ENCODE assay signal across 17 cellular contexts in the genomic region with DNA sequence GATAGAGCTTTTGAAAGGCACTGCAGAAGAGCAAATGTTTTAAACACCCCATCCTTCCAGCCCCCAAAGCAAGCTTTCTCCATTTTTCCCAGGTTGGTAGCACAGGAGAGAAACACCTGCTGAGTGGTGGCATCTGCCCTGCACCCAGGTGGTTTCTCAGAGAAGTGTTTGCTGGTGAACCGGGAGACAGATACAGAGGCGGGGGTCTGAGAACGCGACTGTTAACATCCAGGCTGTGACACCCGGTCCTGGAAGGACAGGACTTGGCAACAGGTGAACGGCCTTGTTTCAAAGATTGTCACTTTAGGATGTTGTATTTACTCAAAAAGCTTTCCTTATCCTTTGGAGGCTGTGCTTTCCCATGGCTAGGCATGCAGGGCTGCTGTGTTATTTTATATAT. TPM values are rescaled to one million over a fixed set of nuclear protein-coding genes. Genes with fewer than 3 reads are reported as not detected.
DNase-seq lines count a peak whose midpoint lies in the region; ATAC-seq, FAIRE-seq and TF ChIP-seq lines count a peak whose summit lies in the region.
"Had no signal": no experiment of that assay in that cellular context is flagged by ENCODE, and none has a peak within 500 bp of the region (broad histone marks: within the 10 kb centered on the region; RNA-seq: fewer than 3 reads in every experiment).

No MANE protein-coding gene starts in this region.

- no peak overlapping the region for H3K27ac Mint-ChIP-seq in Caco-2 (ENCODE audit: unreplicated experiment)
- H3K27ac Mint-ChIP-seq: CD4-positive, alpha-beta memory T cell had no signal

- H3K4me3 ChIP-seq in Caco-2 (ENCODE audit: low read depth, low read length) (no peak overlapping the region), HEK293 (ENCODE audit: low read depth, low read length) (no peak overlapping the region), HepG2 (replicated peaks in 1 of 3; ENCODE audit: insufficient read depth in 1 of 3, low read depth in 2 of 3, low read length in 3 of 3) (no peak overlapping the region)
- H3K4me3 ChIP-seq: GM23338 had no signal

- no peaks in the 10 kb centered on the region for H4K20me1 ChIP-seq in HepG2 (ENCODE audit: insufficient read depth, low read length)

- no peak for FAIRE-seq in HepG2 (lab: Jason Lieb, UNC)
- FAIRE-seq: A204.1, D721Med, HTR-8/SVneo had no signal

- peak overlapping the region; percentile 4; the same call in 1 of the 2 replicates for H3K4me2 ChIP-seq in HepG2 (ENCODE audit: low read depth, low read length)
- H3K4me2 ChIP-seq: GM23338 had no signal

- peak; percentile 29 for DNase-seq in NCI-H2171 treated with DMSO at 0.1 percent for 48 hours (lab: John Stamatoyannopoulos, UW)
- DNase-seq in NCI-H2171 (lab: John Stamatoyannopoulos, UW), result no peak
- no peak for DNase-seq in Caco-2
- no peak for DNase-seq in HepG2 (ENCODE audit: low spot score)
- DNase-seq in activated T-cell treated with anti-CD3 and anti-CD28 coated beads, Interleukin-2, amount 50 U/mL, for 4 hours, result no peak
- no peak for DNase-seq in NCI-H345 (lab: John Stamatoyannopoulos, UW)
- DNase-seq: BE2C; CD4-positive, alpha-beta memory T cell; DMS153; H7 had no signal

- H3K27ac ChIP-seq in HEK293 (ENCODE audit: extremely low read depth, low read depth, low read length), result no peak overlapping the region
- H3K27ac ChIP-seq in HepG2 (ENCODE audit: extremely low read length, insufficient read depth, low read length), result no peak overlapping the region
- H3K27ac ChIP-seq: C4-2B had no signal

- TF ChIP-seq CTCF in Caco-2 (IDR thresholded peaks at IDR 0.05; ENCODE audit: insufficient read depth in 1 of 2, low read depth in 1 of 2, low read length in 1 of 2, severe bottlenecking in 1 of 2, unreplicated experiment in 1 of 2) (no peak), HEK293 (tag by site-specific recombination; IDR thresholded peaks at IDR 0.05) (no peak), HepG2 (CRISPR knock-in tag; IDR thresholded peaks at IDR 0.05) (no peak)

- in situ Hi-C loops in HepG2 (cut with HindIII; ENCODE audit: extremely low pct_ligation_motif_present, low pct_unique_long_range_greater_than_20kb), result no loop called here

- WGBS in HepG2 (ENCODE audit: low lambda C conversion rate), result 41% methylated on average over 6 of the region's 6 CpGs

- H3K4me3 Mint-ChIP-seq in Caco-2 (ENCODE audit: unreplicated experiment), result no peak overlapping the region
- no peak overlapping the region for H3K4me3 Mint-ChIP-seq in activated T-cell treated with anti-CD3 and anti-CD28 coated beads, Interleukin-2, amount 50 U/mL, for 4 hours
- H3K4me3 Mint-ChIP-seq: CD4-positive, alpha-beta memory T cell; GM23338 had no signal

- TF ChIP-seq POLR2A in HepG2 (IDR thresholded peaks at IDR 0.05; ENCODE audit: insufficient read depth in 1 of 2, low read depth in 2 of 2, low read length in 2 of 2), result no peak

- no peaks in the 10 kb centered on the region for H3K79me2 ChIP-seq in HepG2 (ENCODE audit: insufficient read depth, low read length)

- H3K9ac ChIP-seq in HepG2 (ENCODE audit: insufficient read depth, low read depth, low read length), result no peak overlapping the region

- no peaks in the 10 kb centered on the region for H3K9me3 Mint-ChIP-seq in Caco-2 (ENCODE audit: unreplicated experiment)
- H3K9me3 Mint-ChIP-seq in activated T-cell treated with anti-CD3 and anti-CD28 coated beads, Interleukin-2, amount 50 U/mL, for 4 hours, result no peaks in the 10 kb centered on the region
- H3K9me3 Mint-ChIP-seq: GM23338 had no signal

- no peak overlapping the region for H2AFZ ChIP-seq in HepG2 (ENCODE audit: low read length)
- H2AFZ ChIP-seq: GM23338 had no signal

- H3K36me3 Mint-ChIP-seq in Caco-2 (ENCODE audit: insufficient read depth, unreplicated experiment), result peaks cover 4% of the 10 kb centered on the region
- H3K36me3 Mint-ChIP-seq in activated T-cell treated with anti-CD3 and anti-CD28 coated beads, Interleukin-2, amount 50 U/mL, for 4 hours (ENCODE audit: insufficient read depth), result peaks cover 8% of the 10 kb centered on the region
- H3K36me3 Mint-ChIP-seq: CD4-positive, alpha-beta memory T cell had no signal

- H3K9me3 ChIP-seq in Caco-2, result no peaks in the 10 kb centered on the region
- no peaks in the 10 kb centered on the region for H3K9me3 ChIP-seq in HEK293 (ENCODE audit: control insufficient read depth, insufficient read depth, low read depth, low read length)
- H3K9me3 ChIP-seq in HepG2 (ENCODE audit: low read length), result no peaks in the 10 kb centered on the region
- H3K9me3 ChIP-seq: BE2C had no signal

- no peak for ATAC-seq in HepG2
- ATAC-seq in GM21360 (IDR thresholded peaks at IDR 0.05; ENCODE audit: unreplicated experiment), result no peak
- ATAC-seq in activated T-cell treated with anti-CD3 and anti-CD28 coated beads, Interleukin-2, amount 50 U/mL, for 4 hours, result no peak
- ATAC-seq: GM23338 had no signal

- CTCF ChIA-PET in Caco-2 (lab: Charles Lee), result no interaction called here
- CTCF ChIA-PET in HEK293 (lab: Yijun Ruan, JAX), result interaction anchor here (1.0 kb wide), 1 partner anchor 127 kb away, joined by 4 read pairs; no protein-coding TSS in a partner anchor
- CTCF ChIA-PET in HepG2 (lab: Yijun Ruan, JAX; ENCODE audit: low intra/inter-chr PET ratio, low total read pairs), result no interaction called here

- no peak for TF ChIP-seq EP300 in HepG2 (IDR thresholded peaks at IDR 0.05; ENCODE audit: low read depth in 2 of 2, low read length in 2 of 2)
- no peak for TF ChIP-seq EP300 in HepG2 (CRISPR knock-in tag; IDR thresholded peaks at IDR 0.05; ENCODE audit: borderline replicate concordance)

- POLR2A ChIA-PET in Caco-2 (lab: Charles Lee), result interaction anchor here (0.6 to 1.0 kb wide), 2 partner anchors 19 to 225 kb away, joined by 3 to 7 read pairs; partner anchors contain the start of genes MMAB and MVK
- POLR2A ChIA-PET in HEK293 (lab: Yijun Ruan, JAX), result interaction anchor here (0.7 kb wide), 1 partner anchor 19 kb away, joined by 4 read pairs; the partner anchor contains the start of genes MMAB and MVK
- POLR2A ChIA-PET in HepG2 (lab: Yijun Ruan, JAX), result interaction anchor here (3.8 kb wide), 1 partner anchor 18 kb away, joined by 18 read pairs; the partner anchor contains the start of genes MMAB and MVK

- H3K27me3 Mint-ChIP-seq in Caco-2 (ENCODE audit: insufficient read depth, unreplicated experiment), result no peaks in the 10 kb centered on the region
- no peaks in the 10 kb centered on the region for H3K27me3 Mint-ChIP-seq in activated T-cell treated with anti-CD3 and anti-CD28 coated beads, Interleukin-2, amount 50 U/mL, for 4 hours (ENCODE audit: low read depth)

- H3K4me1 ChIP-seq in Caco-2 (no peaks in the 10 kb centered on the region; the same call in 1 of the 2 replicates), HEK293 (ENCODE audit: control insufficient read depth, insufficient read depth, low read length) (no peaks in the 10 kb centered on the region), HepG2 (ENCODE audit: insufficient read depth, low read length) (peaks cover 70% of the 10 kb centered on the region)
- H3K4me1 ChIP-seq: BE2C had no signal

- H3K4me1 Mint-ChIP-seq in Caco-2 (ENCODE audit: low read depth, unreplicated experiment), result no peaks in the 10 kb centered on the region
- H3K4me1 Mint-ChIP-seq in activated T-cell treated with anti-CD3 and anti-CD28 coated beads, Interleukin-2, amount 50 U/mL, for 4 hours (ENCODE audit: low read depth), result no peaks in the 10 kb centered on the region
- H3K4me1 Mint-ChIP-seq: CD4-positive, alpha-beta memory T cell had no signal

- H3K36me3 ChIP-seq in Caco-2 (ENCODE audit: control insufficient read depth, insufficient read depth, low read length) (no peaks in the 10 kb centered on the region; the same call in 1 of the 2 replicates), HEK293 (ENCODE audit: control insufficient read depth in 2 of 2, insufficient read depth in 1 of 2, low read length in 2 of 2) (no peaks in the 10 kb centered on the region), HepG2 (replicated peaks in 1 of 2; ENCODE audit: control insufficient read depth in 1 of 2, insufficient read depth in 2 of 2, low read length in 2 of 2) (no peaks in the 10 kb centered on the region; a peak in 1 of 5 replicates)
- H3K36me3 ChIP-seq: BE2C had no signal

- intact Hi-C loops in Caco-2 (cut with micrococcal nuclease; ENCODE audit: unreplicated experiment) (no loop called here), HepG2 (cut with micrococcal nuclease; ENCODE audit: unreplicated experiment) (no loop called here)

- BruUV-seq in Caco-2 (replicated peaks; lab: Mats Ljungman, UMichigan) (TSS peak; percentile 7), HepG2 (replicated peaks; lab: Mats Ljungman, UMichigan) (TSS peak; percentile 28)

- no peaks in the 10 kb centered on the region for H3K27me3 ChIP-seq in Caco-2 (replicated peaks; ENCODE audit: control insufficient read depth, insufficient read depth, low read length)
- peaks cover 2 to 23% of the 10 kb centered on the region in 2 experiments for H3K27me3 ChIP-seq in HepG2 (ENCODE audit: control insufficient read depth in 1 of 2, insufficient read depth in 2 of 2, low read length in 2 of 2)
- H3K27me3 ChIP-seq: BE2C had no signal

- TF ChIP-seq RAD21 in HepG2 (CRISPR knock-in tag; IDR thresholded peaks at IDR 0.05), result no peak

RNA-seq across cellular contexts. Expression of gene MMAB, which starts 18.5 kb away (rescaled TPM):
- total RNA-seq in Caco-2 (2022) (42.3 and 48.9 TPM in 2 replicates), HepG2 (2016; rRNA removed; fragmentation: Illumina TruSeq; extraction: Trizol) (77.3 and 112 TPM in 2 replicates)
- 32.4 and 42.7 TPM in 2 replicates for total RNA-seq in HepG2 (2016; cell fraction: cytosol; rRNA removed; fragmentation: Illumina TruSeq; extraction: Trizol; ENCODE audit: low read depth)
- 80.5 and 108 TPM in 2 replicates for total RNA-seq in HepG2 (2016; cell fraction: insoluble cytoplasmic fraction; rRNA removed; fragmentation: Illumina TruSeq; extraction: Trizol)
- total RNA-seq in HepG2 (2016; cell fraction: membrane; rRNA removed; fragmentation: Illumina TruSeq; extraction: Trizol), result 59.5 and 67.4 TPM in 2 replicates
- total RNA-seq in HepG2 (2016; cell fraction: nucleus; rRNA removed; fragmentation: Illumina TruSeq; extraction: Trizol), result 37.8 and 41.0 TPM in 2 replicates
- 26.1 and 33.2 TPM in 2 replicates for polyA plus RNA-seq in HepG2 (2011; rRNA removed)
- 29.9 and 32.2 TPM in 2 replicates for polyA plus RNA-seq in HepG2 (2011; cell fraction: cytosol; rRNA removed)
- 34.9 and 43.2 TPM in 2 replicates for polyA plus RNA-seq in HepG2 (2011; cell fraction: nucleus; rRNA removed)
- polyA plus RNA-seq in HepG2 (2012), result 39.1 and 40.4 TPM in 2 replicates
- 36.6 and 44.0 TPM in 2 replicates for polyA plus RNA-seq in HepG2 (2016; cell fraction: cytosol; fragmentation: Illumina TruSeq; extraction: Trizol; ENCODE audit: low read depth)
- polyA plus RNA-seq in HepG2 (2016; cell fraction: insoluble cytoplasmic fraction; fragmentation: Illumina TruSeq; extraction: Trizol; ENCODE audit: low read depth), result 98.7 and 99.8 TPM in 2 replicates
- 39.9 and 52.5 TPM in 2 replicates for polyA plus RNA-seq in HepG2 (2016; cell fraction: membrane; fragmentation: Illumina TruSeq; extraction: Trizol; ENCODE audit: low read depth)
- 58.2 and 63.9 TPM in 2 replicates for polyA plus RNA-seq in HepG2 (2016; cell fraction: nucleus; fragmentation: Illumina TruSeq; extraction: Trizol; ENCODE audit: insufficient read depth, low read depth)
- polyA minus RNA-seq in HepG2 (2011; rRNA and poly(A)+ RNA removed; ENCODE audit: low replicate concordance), result 37.1 and 53.3 TPM in 2 replicates
- 11.8 and 16.2 TPM in 2 replicates for polyA minus RNA-seq in HepG2 (2011; cell fraction: cytosol; rRNA and poly(A)+ RNA removed)
- 21.0 and 29.1 TPM in 2 replicates for polyA minus RNA-seq in HepG2 (2011; cell fraction: nucleus; rRNA and poly(A)+ RNA removed)
- 10 to 100 TPM; 33.1 to 49.3 (median 38.4) TPM for total RNA-seq in activated T-cell treated with anti-CD3 and anti-CD28 coated beads, Interleukin-2, amount 50 U/mL, for 4 hours

RNA-seq across cellular contexts. Expression of gene MVK, which starts 18.8 kb away (rescaled TPM):
- total RNA-seq in Caco-2 (2022), result 28.4 and 28.9 TPM in 2 replicates
- 47.1 and 66.9 TPM in 2 replicates for total RNA-seq in HepG2 (2016; rRNA removed; fragmentation: Illumina TruSeq; extraction: Trizol)
- 15.1 and 17.9 TPM in 2 replicates for total RNA-seq in HepG2 (2016; cell fraction: cytosol; rRNA removed; fragmentation: Illumina TruSeq; extraction: Trizol; ENCODE audit: low read depth)
- 40.9 and 70.6 TPM in 2 replicates for total RNA-seq in HepG2 (2016; cell fraction: insoluble cytoplasmic fraction; rRNA removed; fragmentation: Illumina TruSeq; extraction: Trizol)
- total RNA-seq in HepG2 (2016; cell fraction: membrane; rRNA removed; fragmentation: Illumina TruSeq; extraction: Trizol), result 34.1 and 39.6 TPM in 2 replicates
- total RNA-seq in HepG2 (2016; cell fraction: nucleus; rRNA removed; fragmentation: Illumina TruSeq; extraction: Trizol), result 38.8 and 47.2 TPM in 2 replicates
- 11.6 and 22.5 TPM in 2 replicates for polyA plus RNA-seq in HepG2 (2011; rRNA removed)
- 12.4 and 13.5 TPM in 2 replicates for polyA plus RNA-seq in HepG2 (2011; cell fraction: cytosol; rRNA removed)
- 32.0 and 47.6 TPM in 2 replicates for polyA plus RNA-seq in HepG2 (2011; cell fraction: nucleus; rRNA removed)
- polyA plus RNA-seq in HepG2 (2012), result 19.2 and 28.6 TPM in 2 replicates
- 16.3 and 19.9 TPM in 2 replicates for polyA plus RNA-seq in HepG2 (2016; cell fraction: cytosol; fragmentation: Illumina TruSeq; extraction: Trizol; ENCODE audit: low read depth)
- polyA plus RNA-seq in HepG2 (2016; cell fraction: insoluble cytoplasmic fraction; fragmentation: Illumina TruSeq; extraction: Trizol; ENCODE audit: low read depth), result 42.0 and 50.4 TPM in 2 replicates
- polyA plus RNA-seq in HepG2 (2016; cell fraction: membrane; fragmentation: Illumina TruSeq; extraction: Trizol; ENCODE audit: low read depth), result 26.9 and 30.0 TPM in 2 replicates
- 78.2 and 82.6 TPM in 2 replicates for polyA plus RNA-seq in HepG2 (2016; cell fraction: nucleus; fragmentation: Illumina TruSeq; extraction: Trizol; ENCODE audit: insufficient read depth, low read depth)
- polyA minus RNA-seq in HepG2 (2011; rRNA and poly(A)+ RNA removed; ENCODE audit: low replicate concordance), result 19.6 and 22.9 TPM in 2 replicates
- 6.1 and 8.0 TPM in 2 replicates for polyA minus RNA-seq in HepG2 (2011; cell fraction: cytosol; rRNA and poly(A)+ RNA removed)
- 12.2 and 21.1 TPM in 2 replicates for polyA minus RNA-seq in HepG2 (2011; cell fraction: nucleus; rRNA and poly(A)+ RNA removed)
- total RNA-seq in activated T-cell treated with anti-CD3 and anti-CD28 coated beads, Interleukin-2, amount 50 U/mL, for 4 hours, result 10 to 100 TPM; 10.2 to 11.4 (median 10.4) TPM
